In genomic region chr15:92111756-92112155, GRCh38 we compare ENCODE assay signal across 17 cellular contexts.
"Had no signal": no experiment of that assay in that cellular context is flagged by ENCODE, and none has a peak within 500 bp of the region (broad histone marks: within the 10 kb centered on the region; RNA-seq: fewer than 3 reads in every experiment).

No MANE protein-coding gene starts in this region.

- H3K9me3 ChIP-seq: ascending aorta, gastroesophageal sphincter, heart left ventricle, left ventricle myocardium inferior had no signal

- ATAC-seq: activated CD4-positive, alpha-beta T cell treated with anti-CD3 and anti-CD28 coated beads for 36 hours; activated CD8-positive, alpha-beta memory T cell treated with anti-CD3 and anti-CD28 coated beads, Interleukin-2, amount 10 ng/mL, durations not matched to agents 7 days and 5 days; activated naive CD8-positive, alpha-beta T cell treated with anti-CD3 and anti-CD28 coated beads, Interleukin-2, amount 50 U/mL, for 24 hours; gastroesophageal sphincter; WTC11 had no signal

- H3K27me3 ChIP-seq: ascending aorta, gastroesophageal sphincter, heart left ventricle had no signal

- H3K9me3 Mint-ChIP-seq: activated CD4-positive, alpha-beta memory T cell treated with anti-CD3 and anti-CD28 coated beads for 36 hours; activated naive CD4-positive, alpha-beta T cell treated with anti-CD3 and anti-CD28 coated beads for 36 hours; activated naive CD8-positive, alpha-beta T cell treated with anti-CD3 and anti-CD28 coated beads, Interleukin-2, amount 50 U/mL, for 24 hours; endodermal cell; stimulated activated naive CD8-positive, alpha-beta T cell treated with anti-CD3 and anti-CD28 coated beads, Interleukin-15, Interleukin-2, amounts not matched to agents 100 ng/mL and 50 ng/mL, for 24 hours; type B pancreatic cell had no signal

- H3K4me3 ChIP-seq: ascending aorta, gastroesophageal sphincter, heart left ventricle, left ventricle myocardium inferior had no signal

- DNase-seq: activated CD4-positive, alpha-beta memory T cell treated with anti-CD3 and anti-CD28 coated beads for 36 hours; activated CD4-positive, alpha-beta T cell treated with anti-CD3 and anti-CD28 coated beads for 36 hours; activated CD8-positive, alpha-beta memory T cell treated with anti-CD3 and anti-CD28 coated beads, Interleukin-2, amount 10 ng/mL, durations not matched to agents 7 days and 5 days; activated naive CD4-positive, alpha-beta T cell treated with anti-CD3 and anti-CD28 coated beads for 36 hours; activated naive CD8-positive, alpha-beta T cell treated with anti-CD3 and anti-CD28 coated beads, Interleukin-2, amount 50 U/mL, for 24 hours; dermis blood vessel endothelial cell; endodermal cell; left ventricle myocardium inferior; mammary epithelial cell; stimulated activated CD4-positive, alpha-beta T cell treated with anti-CD3 and anti-CD28 coated beads, Interleukin-2, amount 100 ng/mL, for 24 hours had no signal

- H3K4me3 Mint-ChIP-seq: activated CD4-positive, alpha-beta memory T cell treated with anti-CD3 and anti-CD28 coated beads for 36 hours; activated CD4-positive, alpha-beta T cell treated with anti-CD3 and anti-CD28 coated beads for 36 hours; activated CD8-positive, alpha-beta memory T cell treated with anti-CD3 and anti-CD28 coated beads, Interleukin-2, amount 10 ng/mL, durations not matched to agents 7 days and 5 days; activated naive CD4-positive, alpha-beta T cell treated with anti-CD3 and anti-CD28 coated beads for 36 hours; activated naive CD8-positive, alpha-beta T cell treated with anti-CD3 and anti-CD28 coated beads, Interleukin-2, amount 50 U/mL, for 24 hours; endodermal cell; stimulated activated naive CD8-positive, alpha-beta T cell treated with anti-CD3 and anti-CD28 coated beads, Interleukin-15, Interleukin-2, amounts not matched to agents 100 ng/mL and 50 ng/mL, for 24 hours; type B pancreatic cell; WTC11 had no signal

- H3K4me1 Mint-ChIP-seq: activated CD4-positive, alpha-beta T cell treated with anti-CD3 and anti-CD28 coated beads for 36 hours; activated CD8-positive, alpha-beta memory T cell treated with anti-CD3 and anti-CD28 coated beads, Interleukin-2, amount 10 ng/mL, durations not matched to agents 7 days and 5 days had no signal

- H3K27me3 Mint-ChIP-seq: activated CD4-positive, alpha-beta memory T cell treated with anti-CD3 and anti-CD28 coated beads for 36 hours; activated CD4-positive, alpha-beta T cell treated with anti-CD3 and anti-CD28 coated beads for 36 hours; activated CD8-positive, alpha-beta memory T cell treated with anti-CD3 and anti-CD28 coated beads, Interleukin-2, amount 10 ng/mL, durations not matched to agents 7 days and 5 days; activated naive CD8-positive, alpha-beta T cell treated with anti-CD3 and anti-CD28 coated beads, Interleukin-2, amount 50 U/mL, for 24 hours; stimulated activated naive CD8-positive, alpha-beta T cell treated with anti-CD3 and anti-CD28 coated beads, Interleukin-15, Interleukin-2, amounts not matched to agents 100 ng/mL and 50 ng/mL, for 24 hours had no signal

- H3K27ac Mint-ChIP-seq: activated CD4-positive, alpha-beta memory T cell treated with anti-CD3 and anti-CD28 coated beads for 36 hours; activated CD4-positive, alpha-beta T cell treated with anti-CD3 and anti-CD28 coated beads for 36 hours; activated CD8-positive, alpha-beta memory T cell treated with anti-CD3 and anti-CD28 coated beads, Interleukin-2, amount 10 ng/mL, durations not matched to agents 7 days and 5 days; activated naive CD4-positive, alpha-beta T cell treated with anti-CD3 and anti-CD28 coated beads for 36 hours; activated naive CD8-positive, alpha-beta T cell treated with anti-CD3 and anti-CD28 coated beads, Interleukin-2, amount 50 U/mL, for 24 hours; endodermal cell; stimulated activated naive CD8-positive, alpha-beta T cell treated with anti-CD3 and anti-CD28 coated beads, Interleukin-15, Interleukin-2, amounts not matched to agents 100 ng/mL and 50 ng/mL, for 24 hours; type B pancreatic cell; WTC11 had no signal

- H3K27ac ChIP-seq: ascending aorta, epithelial cell of prostate, gastroesophageal sphincter, left ventricle myocardium inferior had no signal

- H3K36me3 Mint-ChIP-seq: activated CD4-positive, alpha-beta memory T cell treated with anti-CD3 and anti-CD28 coated beads for 36 hours; WTC11 had no signal
